1 cellular context compared by ENCODE assay signal in genomic region chr1:36528361-36529349, GRCh38.
A peak's percentile ranks its signal among the peaks of the same experiment; 100 is the strongest.
TF ChIP-seq lines count a peak whose summit lies in the region.

No MANE protein-coding gene starts in this region.

TF ChIP-seq in H1, 55 proteins besides CTCF, POLR2A, EP300 and RAD21:
- TF ChIP-seq, protein P1, sequence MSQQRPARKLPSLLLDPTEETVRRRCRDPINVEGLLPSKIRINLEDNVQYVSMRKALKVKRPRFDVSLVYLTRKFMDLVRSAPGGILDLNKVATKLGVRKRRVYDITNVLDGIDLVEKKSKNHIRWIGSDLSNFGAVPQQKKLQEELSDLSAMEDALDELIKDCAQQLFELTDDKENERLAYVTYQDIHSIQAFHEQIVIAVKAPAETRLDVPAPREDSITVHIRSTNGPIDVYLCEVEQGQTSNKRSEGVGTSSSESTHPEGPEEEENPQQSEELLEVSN (IDR thresholded peaks at IDR 0.05) = no peak
- TF ChIP-seq CBX5 (IDR thresholded peaks at IDR 0.05; ENCODE audit: low read depth, low read length) = no peak
- TF ChIP-seq KDM1A (IDR thresholded peaks at IDR 0.05; ENCODE audit: borderline replicate concordance, low read length) = peak; percentile 98
- TF ChIP-seq HDAC2 (IDR thresholded peaks at IDR 0.05; ENCODE audit: borderline replicate concordance in 1 of 2, low read depth in 2 of 2, low read length in 2 of 2) = peak in 1 of 2 experiments; percentile 94; a peak in 1 of 4 replicates
- no peak for TF ChIP-seq JUN (IDR thresholded peaks at IDR 0.05; ENCODE audit: low read depth, low read length)
- TF ChIP-seq YY1 (IDR thresholded peaks at IDR 0.05; ENCODE audit: low read depth, low read length) = peak; percentile 85
- TF ChIP-seq TBP (IDR thresholded peaks at IDR 0.05; ENCODE audit: low read depth, low read length) = no peak
